ENCODE assay signal across 19 cellular contexts in genomic region chr6:97774973-97775372, GRCh38.
"Had no signal": no experiment of that assay in that cellular context is flagged by ENCODE, and none has a peak within 500 bp of the region (broad histone marks: within the 10 kb centered on the region; RNA-seq: fewer than 3 reads in every experiment).

No MANE protein-coding gene starts in this region.

- H3K27ac ChIP-seq: coronary artery, epithelial cell of prostate, left lung, sigmoid colon, thoracic aorta, upper lobe of left lung, WERI-Rb-1 had no signal

- DNase-seq: activated CD4-positive, alpha-beta T cell treated with anti-CD3 and anti-CD28 coated beads, Interleukin-2, amount 50 U/mL, for 48 hours; activated effector memory CD4-positive, alpha-beta T cell treated with Interleukin-2 at 50 U/mL for 16 hours; activated naive CD4-positive, alpha-beta T cell treated with anti-CD3 and anti-CD28 coated beads for 36 hours; activated T-cell treated with anti-CD3 and anti-CD28 coated beads, Interleukin-2, amount 50 U/mL, for 72 hours; amygdala; cerebellar nuclear complex; kidney glomerular epithelial cell; left lung; naive thymus-derived CD4-positive, alpha-beta T cell; sigmoid colon; stimulated activated CD4-positive, alpha-beta T cell treated with anti-CD3 and anti-CD28 coated beads, Interleukin-4, amount 100 ng/mL, for 1 hour; stimulated activated naive CD4-positive, alpha-beta T cell treated with Interleukin-2 at 50 U/mL for 16 hours; T-helper 1 cell; upper lobe of left lung; WERI-Rb-1 had no signal

- H3K4me1 ChIP-seq: left lung, sigmoid colon, upper lobe of left lung had no signal

- ATAC-seq: activated T-cell treated with anti-CD3 and anti-CD28 coated beads, Interleukin-2, amount 50 U/mL, for 72 hours; left lung; naive thymus-derived CD4-positive, alpha-beta T cell had no signal

- H3K9me3 ChIP-seq: left lung, sigmoid colon, thoracic aorta, upper lobe of left lung had no signal

- H3K36me3 ChIP-seq: left lung, sigmoid colon, thoracic aorta, upper lobe of left lung, WERI-Rb-1 had no signal

- H3K4me3 ChIP-seq: coronary artery, left lung, lung, sigmoid colon, thoracic aorta, upper lobe of left lung had no signal

- H3K27me3 ChIP-seq: left lung, sigmoid colon, upper lobe of left lung had no signal
